In genomic region chr11:125170406-125171031, GRCh38 we compare ENCODE assay signal across 11 cellular contexts. TPM values are rescaled to one million over a fixed set of nuclear protein-coding genes. Genes with fewer than 3 reads are reported as not detected.
A peak's percentile ranks its signal among the peaks of the same experiment; 100 is the strongest.
DNase-seq lines count a peak whose midpoint lies in the region; ATAC-seq, FAIRE-seq and TF ChIP-seq lines count a peak whose summit lies in the region.
"Had no signal": no experiment of that assay in that cellular context is flagged by ENCODE, and none has a peak within 500 bp of the region (broad histone marks: within the 10 kb centered on the region; RNA-seq: fewer than 3 reads in every experiment).

No MANE protein-coding gene starts in this region.

- H3K27me3 ChIP-seq in HUES64 (ENCODE audit: insufficient read depth, low read length) (peaks cover 70% of the 10 kb centered on the region), duodenal mucosa (ENCODE audit: control insufficient read depth in 1 of 2, insufficient read depth in 2 of 2, low read length in 2 of 2) (peaks cover 32 to 41% of the 10 kb centered on the region in 2 donors), smooth muscle cell (ENCODE audit: low read depth) (no peaks in the 10 kb centered on the region)

- H3K36me3 ChIP-seq in HUES64 (ENCODE audit: insufficient read depth, low read length) (no peaks in the 10 kb centered on the region), duodenal mucosa (ENCODE audit: control insufficient read depth in 1 of 2, insufficient read depth in 2 of 2, low read length in 2 of 2) (no peaks in the 10 kb centered on the region), kidney (ENCODE audit: control insufficient read depth in 1 of 2, insufficient read depth in 2 of 2, low read length in 2 of 2) (no peaks in the 10 kb centered on the region), smooth muscle cell (ENCODE audit: low read depth) (no peaks in the 10 kb centered on the region)

- WGBS in HUES64 = 21% methylated on average over 12 of the region's 13 CpGs
- WGBS in smooth muscle cell (ENCODE audit: low lambda C conversion rate) = 12% methylated on average over 13 of the region's 13 CpGs

- FAIRE-seq in kidney (lab: Jason Lieb, UNC) = no peak
- FAIRE-seq: bronchial epithelial cell had no signal

- DNase-seq in kidney = peak; percentile 86
- no peak for DNase-seq in smooth muscle cell (lab: John Stamatoyannopoulos, UW; ENCODE audit: unreplicated experiment)
- DNase-seq in amygdala (lab: John Stamatoyannopoulos, UW) = no peak
- no peak for DNase-seq in NCI-H146 (lab: John Stamatoyannopoulos, UW)
- DNase-seq: activated CD4-positive, alpha-beta memory T cell treated with anti-CD3 and anti-CD28 coated beads, Interleukin-2, amount 10 ng/mL, durations not matched to agents 7 days and 5 days had no signal

- no peak overlapping the region for H2AFZ ChIP-seq in smooth muscle cell (ENCODE audit: low read depth)

- H3K4me1 ChIP-seq in HUES64 (ENCODE audit: insufficient read depth, low read length) = peaks cover 47% of the 10 kb centered on the region
- H3K4me1 ChIP-seq in duodenal mucosa (ENCODE audit: control insufficient read depth in 1 of 2, insufficient read depth in 2 of 2, low read length in 2 of 2) = peaks cover 3 to 11% of the 10 kb centered on the region in 2 donors
- peaks cover 0 to 24% of the 10 kb centered on the region in 2 donors for H3K4me1 ChIP-seq in kidney (ENCODE audit: control insufficient read depth in 1 of 2, insufficient read depth in 1 of 2, low read depth in 1 of 2, low read length in 2 of 2)
- peaks cover 41% of the 10 kb centered on the region for H3K4me1 ChIP-seq in smooth muscle cell (ENCODE audit: low read depth)

- no peaks in the 10 kb centered on the region for H3K9me3 ChIP-seq in HUES64 (ENCODE audit: insufficient read depth, low read depth, low read length)
- no peaks in the 10 kb centered on the region for H3K9me3 ChIP-seq in duodenal mucosa (ENCODE audit: control insufficient read depth in 1 of 2, low read length in 2 of 2)
- no peaks in the 10 kb centered on the region for H3K9me3 ChIP-seq in kidney (ENCODE audit: control insufficient read depth in 1 of 2, low read length in 2 of 2)
- H3K9me3 ChIP-seq in smooth muscle cell (replicated peaks; ENCODE audit: low read depth) = no peaks in the 10 kb centered on the region

- H3K9ac ChIP-seq in HUES64 (ENCODE audit: low read depth, low read length) (no peak overlapping the region), duodenal mucosa (ENCODE audit: low read depth in 1 of 2, low read length in 2 of 2) (no peak overlapping the region), kidney (ENCODE audit: low read length in 2 of 2) (no peak overlapping the region), smooth muscle cell (ENCODE audit: low read depth) (peak overlapping the region; percentile 43)

- H3K27ac ChIP-seq in HUES64 (ENCODE audit: low read depth, low read length) (peak overlapping the region; percentile 44; the same call in 1 of the 2 replicates), duodenal mucosa (ENCODE audit: low read depth, low read length) (peak overlapping the region; percentile 45), kidney (ENCODE audit: low read depth in 2 of 2, low read length in 2 of 2) (peak overlapping the region; percentile 20 to 51), smooth muscle cell (ENCODE audit: low read depth) (peak overlapping the region; percentile 77)

- peaks cover 12% of the 10 kb centered on the region for H3F3A ChIP-seq in smooth muscle cell (ENCODE audit: low read depth)

- peaks cover 51% of the 10 kb centered on the region for H3K79me2 ChIP-seq in smooth muscle cell (ENCODE audit: low read depth)

- H3K4me2 ChIP-seq in smooth muscle cell = peak overlapping the region; percentile 95

- intact Hi-C loops in kidney (cut with DNase I) = no loop called here

- TF ChIP-seq CTCF in kidney (IDR thresholded peaks at IDR 0.05; ENCODE audit: borderline replicate concordance, extremely low read depth, insufficient read depth) (no peak), smooth muscle cell (IDR thresholded peaks at IDR 0.05; ENCODE audit: borderline replicate concordance, insufficient read depth, poor library complexity, severe bottlenecking) (no peak)

- H3K4me3 ChIP-seq in HUES64 (ENCODE audit: low read length) = peak overlapping the region; percentile 6; the same call in 1 of the 2 replicates
- H3K4me3 ChIP-seq in duodenal mucosa (ENCODE audit: low read depth in 1 of 2, low read length in 2 of 2) = no peak overlapping the region
- H3K4me3 ChIP-seq in kidney (ENCODE audit: low read length in 2 of 2) = no peak overlapping the region
- no peak overlapping the region for H3K4me3 ChIP-seq in smooth muscle cell

- ATAC-seq in esophagus mucosa = no peak
- ATAC-seq in GM18502 (IDR thresholded peaks at IDR 0.05; ENCODE audit: poor library complexity, unreplicated experiment) = no peak
- ATAC-seq: Panc1 had no signal

- H4K20me1 ChIP-seq in smooth muscle cell (ENCODE audit: low read depth) = peaks cover 62% of the 10 kb centered on the region

RNA-seq across cellular contexts. Expression of gene PKNOX2, which starts 6.0 kb away (rescaled TPM):
- polyA plus RNA-seq in HUES64 (2013, experiment 1 of 2) = 5.6 TPM
- polyA plus RNA-seq in HUES64 (2013, experiment 2 of 2) = 7.5 TPM
- 6.0 TPM for total RNA-seq in kidney
- 1.5 TPM for polyA plus RNA-seq in kidney (ENCODE audit: insufficient read depth, low read depth, low replicate concordance)
- total RNA-seq in smooth muscle cell = 6.5 and 7.2 TPM in 2 replicates
- polyA plus RNA-seq in smooth muscle cell = 6.0 and 7.9 TPM in 2 replicates
- 0.28 TPM for total RNA-seq in esophagus mucosa
- total RNA-seq: activated CD4-positive, alpha-beta memory T cell treated with anti-CD3 and anti-CD28 coated beads, Interleukin-2, amount 10 ng/mL, durations not matched to agents 7 days and 5 days; bronchial epithelial cell had no signal

RNA-seq across cellular contexts. Expression of gene TMEM218, which starts 59.1 kb away (rescaled TPM):
- polyA plus RNA-seq in HUES64 (2013, experiment 1 of 2) = 22.5 TPM
- polyA plus RNA-seq in HUES64 (2013, experiment 2 of 2) = 26.9 TPM
- total RNA-seq in kidney (22.9 TPM), smooth muscle cell (22.1 and 24.5 TPM in 2 replicates), esophagus mucosa (14.3 TPM)
- polyA plus RNA-seq in kidney (ENCODE audit: insufficient read depth, low read depth, low replicate concordance) (33.4 TPM), smooth muscle cell (22.7 and 30.7 TPM in 2 replicates)
